23 cellular contexts compared by ENCODE assay signal in the genomic region with DNA sequence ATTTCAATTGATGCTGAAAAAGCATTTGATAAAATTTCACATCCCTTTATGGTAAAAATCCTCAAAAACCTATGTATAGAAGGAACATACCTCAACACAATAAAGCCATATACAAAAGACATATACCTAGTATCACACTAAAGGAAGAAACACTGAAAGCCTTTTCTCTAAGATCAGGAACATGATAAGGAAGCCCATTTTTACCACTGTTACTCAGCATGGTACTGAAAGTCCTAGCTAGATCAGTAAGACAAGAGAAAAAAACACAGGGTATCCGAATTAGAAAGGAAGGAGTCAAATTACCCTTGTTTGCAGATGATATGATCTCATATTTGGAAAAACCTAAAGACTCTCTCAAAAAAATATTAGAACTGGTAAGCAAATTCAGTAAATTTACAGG.
"Had no signal": no experiment of that assay in that cellular context is flagged by ENCODE, and none has a peak within 500 bp of the region (broad histone marks: within the 10 kb centered on the region; RNA-seq: fewer than 3 reads in every experiment).

No MANE protein-coding gene starts in this region.

- H3K4me3 ChIP-seq: left ventricle myocardium inferior, lower lobe of right lung, psoas muscle, sigmoid colon, testis, tibial artery had no signal

- H3K4me1 ChIP-seq: left ventricle myocardium inferior, lower lobe of right lung, psoas muscle, sigmoid colon, testis had no signal

- ATAC-seq: effector memory CD8-positive, alpha-beta T cell; left colon; lower lobe of right lung; naive thymus-derived CD8-positive, alpha-beta T cell; psoas muscle; right cardiac atrium; stimulated activated effector memory CD8-positive, alpha-beta T cell treated with anti-CD3 and anti-CD28 coated beads, Interleukin-12 subunit alpha, Interleukin-12 subunit beta, amount 100 ng/mL, for 72 hours had no signal

- DNase-seq: cortex of kidney; effector memory CD8-positive, alpha-beta T cell; erythroblast; hypothalamus; immature natural killer cell; islet precursor cell; kidney glomerular epithelial cell; left colon; left ventricle myocardium inferior; lower lobe of right lung; naive thymus-derived CD8-positive, alpha-beta T cell; nephron progenitor cell; nucleus accumbens; psoas muscle; right cardiac atrium; sigmoid colon; stimulated activated CD4-positive, alpha-beta T cell treated with anti-CD3 and anti-CD28 coated beads, Interleukin-2, amount 100 ng/mL, for 24 hours; stimulated activated CD4-positive, alpha-beta T cell treated with anti-CD3 and anti-CD28 coated beads, Interleukin-4, amount 100 ng/mL, for 24 hours; stimulated activated naive CD4-positive, alpha-beta T cell treated with Interleukin-2 at 50 U/mL for 16 hours; substantia nigra; testis; tibial artery had no signal

- H3K27ac ChIP-seq: left ventricle myocardium inferior, lower lobe of right lung, psoas muscle, sigmoid colon, testis, tibial artery had no signal

- H3K9me3 ChIP-seq: testis had no signal

- H3K27me3 ChIP-seq: sigmoid colon, testis, tibial artery had no signal

- H3K36me3 ChIP-seq: left ventricle myocardium inferior, lower lobe of right lung, sigmoid colon, tibial artery had no signal
